3 cellular contexts compared by ENCODE assay signal in genomic region chr1:110576441-110576840, GRCh38.
TF ChIP-seq lines count a peak whose summit lies in the region.

No MANE protein-coding gene starts in this region.

TF ChIP-seq in GM23338, 12 proteins besides CTCF, POLR2A, EP300 and RAD21:
- TF ChIP-seq STAT1 (IDR thresholded peaks at IDR 0.05; ENCODE audit: unreplicated experiment) = no peak
- TF ChIP-seq REST (IDR thresholded peaks at IDR 0.05; ENCODE audit: unreplicated experiment) = no peak
- peak; percentile 58 for TF ChIP-seq POLR2AphosphoS5 (IDR thresholded peaks at IDR 0.05; ENCODE audit: low read depth)

TF ChIP-seq in K562, 482 proteins besides CTCF, POLR2A, EP300 and RAD21:
- TF ChIP-seq BACH1 (tag; IDR thresholded peaks at IDR 0.05) (no peak), PHF8 (IDR thresholded peaks at IDR 0.05; ENCODE audit: borderline replicate concordance, low read length) (no peak), CREBBP (IDR thresholded peaks at IDR 0.05; ENCODE audit: low read depth, low read length) (peak; percentile 77)

TF ChIP-seq in H1, 55 proteins besides CTCF, POLR2A, EP300 and RAD21:
- TF ChIP-seq RFX5 (IDR thresholded peaks at IDR 0.05; ENCODE audit: borderline replicate concordance, low read depth, low read length) (no peak), POLR2AphosphoS5 (IDR thresholded peaks at IDR 0.05; ENCODE audit: low read depth, low read length) (peak; percentile 88), SP2 (IDR thresholded peaks at IDR 0.05; ENCODE audit: low read length) (no peak)
